18 cellular contexts compared by ENCODE assay signal in genomic region chr18:58900015-58900649, GRCh38. TPM values are rescaled to one million over a fixed set of nuclear protein-coding genes. Genes with fewer than 3 reads are reported as not detected.
DNase-seq lines count a peak whose midpoint lies in the region; ATAC-seq, FAIRE-seq and TF ChIP-seq lines count a peak whose summit lies in the region.
"Had no signal": no experiment of that assay in that cellular context is flagged by ENCODE, and none has a peak within 500 bp of the region (broad histone marks: within the 10 kb centered on the region; RNA-seq: fewer than 3 reads in every experiment).

No MANE protein-coding gene starts in this region.

- no peak overlapping the region for H4K12ac ChIP-seq in trophoblast cell (ENCODE audit: low read depth, low read length)

- H3K4me3 ChIP-seq in HUES64 (ENCODE audit: low read length) (no peak overlapping the region), heart right ventricle (no peak overlapping the region), trophoblast cell (ENCODE audit: low read depth, low read length) (no peak overlapping the region)
- H3K4me3 ChIP-seq: MG63, PC-9, skin epidermis had no signal

- H3K23ac ChIP-seq in trophoblast cell (ENCODE audit: low read length), result no peak overlapping the region

- H3K4me3 Mint-ChIP-seq in naive thymus-derived CD8-positive, alpha-beta T cell, result no peak overlapping the region
- H3K4me3 Mint-ChIP-seq: activated CD8-positive, alpha-beta memory T cell treated with anti-CD3 and anti-CD28 coated beads, Interleukin-2, amount 10 ng/mL, durations not matched to agents 7 days and 5 days; CD4-positive, alpha-beta T cell had no signal

- H3K36me3 ChIP-seq in HUES64 (ENCODE audit: insufficient read depth, low read length) (peaks cover 73% of the 10 kb centered on the region), heart right ventricle (peaks cover 0 to 59% (median 0%) of the 10 kb centered on the region in 9 donors), trophoblast cell (ENCODE audit: control insufficient read depth in 1 of 2, insufficient read depth in 2 of 2, low read length in 2 of 2) (peaks cover 12 to 20% of the 10 kb centered on the region in 2 experiments)

- H3K18ac ChIP-seq in trophoblast cell (ENCODE audit: low read length), result peak overlapping the region; percentile 39

- H3K9ac ChIP-seq in HUES64 (ENCODE audit: low read depth, low read length) (no peak overlapping the region), trophoblast cell (ENCODE audit: low read length) (peak overlapping the region; percentile 29)

- H3K27ac ChIP-seq in HUES64 (ENCODE audit: low read depth, low read length), result peak overlapping the region; percentile 20; the same call in 1 of the 2 replicates
- H3K27ac ChIP-seq in heart right ventricle, result peak overlapping the region in 9 of 10 donors; percentile 52 to 79 (median 62)
- H3K27ac ChIP-seq in trophoblast cell (ENCODE audit: low read depth, low read length), result peak overlapping the region; percentile 72
- H3K27ac ChIP-seq: PC-9 had no signal

- TF ChIP-seq CTCF in heart right ventricle (IDR thresholded peaks at IDR 0.05) (no peak), D721Med (IDR thresholded peaks at IDR 0.05; ENCODE audit: insufficient read depth, missing control alignments) (no peak)

- peak; percentile 64 to 89 (median 76) for ATAC-seq in heart right ventricle
- no peak for ATAC-seq in naive thymus-derived CD8-positive, alpha-beta T cell
- ATAC-seq: activated CD8-positive, alpha-beta memory T cell treated with anti-CD3 and anti-CD28 coated beads, Interleukin-2, amount 10 ng/mL, durations not matched to agents 7 days and 5 days had no signal

- DNase-seq in brain pericyte (ENCODE audit: low read depth, low spot score) (peak; percentile 36), heart right ventricle (peak; percentile 61 to 71), trophoblast cell (no peak), D721Med (ENCODE audit: insufficient read length, low spot score) (no peak), HTR-8/SVneo (ENCODE audit: insufficient read length, low spot score) (no peak), NK-92 (lab: John Stamatoyannopoulos, UW; ENCODE audit: unreplicated experiment) (no peak)
- DNase-seq in naive thymus-derived CD8-positive, alpha-beta T cell, result no peak
- DNase-seq: activated CD8-positive, alpha-beta memory T cell treated with anti-CD3 and anti-CD28 coated beads, Interleukin-2, amount 10 ng/mL, durations not matched to agents 7 days and 5 days; activated gamma-delta T cell; anterior cingulate cortex; CD4-positive, alpha-beta T cell; MG63; NCI-H1694 treated with DMSO at 0.1 percent for 48 hours; NCI-H510A treated with DMSO at 0.1 percent for 48 hours; occipital lobe; PC-9 had no signal

- no peak overlapping the region for H3K4me2 ChIP-seq in trophoblast cell (ENCODE audit: low read length)
- H3K4me2 ChIP-seq: PC-9 had no signal

- H2BK120ac ChIP-seq in trophoblast cell (ENCODE audit: insufficient read depth, low read length, poor library complexity), result peak overlapping the region; percentile 62

- H3K79me1 ChIP-seq in trophoblast cell (ENCODE audit: low read length), result peaks cover 29% of the 10 kb centered on the region

- H3K4me1 ChIP-seq in HUES64 (ENCODE audit: insufficient read depth, low read length) (peaks cover 19% of the 10 kb centered on the region), heart right ventricle (peaks cover 0 to 73% (median 39%) of the 10 kb centered on the region in 9 donors), trophoblast cell (ENCODE audit: control insufficient read depth in 1 of 2, insufficient read depth in 2 of 2, low read length in 2 of 2) (peaks cover 20 to 31% of the 10 kb centered on the region in 2 experiments)

- 96% methylated on average over 11 of the region's 11 CpGs for WGBS in HUES64
- WGBS in heart right ventricle, 2 donors, result 50 to 65% methylated on average over 11 of the region's 11 CpGs
- WGBS in trophoblast cell (ENCODE audit: extremely low coverage, insufficient coverage, insufficient read length), result no CpG with 5 or more reads among the region's 11 CpGs

- H2BK5ac ChIP-seq in trophoblast cell (ENCODE audit: low read depth, low read length, poor library complexity), result no peak overlapping the region

- peak overlapping the region; percentile 14 for H2BK12ac ChIP-seq in trophoblast cell (ENCODE audit: low read length)

- FAIRE-seq in D721Med (lab: Jason Lieb, UNC) (no peak), HTR-8/SVneo (lab: Jason Lieb, UNC) (no peak)

- H4K8ac ChIP-seq in trophoblast cell (ENCODE audit: low read depth, low read length), result peak overlapping the region; percentile 7

- H3K9me3 ChIP-seq in HUES64 (ENCODE audit: insufficient read depth, low read depth, low read length) (no peaks in the 10 kb centered on the region), heart right ventricle (no peaks in the 10 kb centered on the region), trophoblast cell (ENCODE audit: insufficient read depth, low read depth, low read length) (no peaks in the 10 kb centered on the region)
- H3K9me3 ChIP-seq: MG63 had no signal

- H3K36me3 Mint-ChIP-seq in naive thymus-derived CD8-positive, alpha-beta T cell, result no peaks in the 10 kb centered on the region
- H3K36me3 Mint-ChIP-seq: activated CD8-positive, alpha-beta memory T cell treated with anti-CD3 and anti-CD28 coated beads, Interleukin-2, amount 10 ng/mL, durations not matched to agents 7 days and 5 days had no signal

- H3K27me3 Mint-ChIP-seq in naive thymus-derived CD8-positive, alpha-beta T cell, result peaks cover 3 to 55% (median 20%) of the 10 kb centered on the region in 5 donors
- H3K27me3 Mint-ChIP-seq: CD4-positive, alpha-beta T cell had no signal

- H3K4ac ChIP-seq in trophoblast cell (ENCODE audit: low read depth, low read length), result peak overlapping the region; percentile 18

- H4K91ac ChIP-seq in trophoblast cell (ENCODE audit: low read depth, low read length), result peak overlapping the region; percentile 11

- H3K4me1 Mint-ChIP-seq in naive thymus-derived CD8-positive, alpha-beta T cell, result peaks cover 9 to 30% (median 17%) of the 10 kb centered on the region in 4 donors

- peaks cover 0 to 3% (median 0%) of the 10 kb centered on the region in 9 donors for H3K9me3 Mint-ChIP-seq in naive thymus-derived CD8-positive, alpha-beta T cell
- H3K9me3 Mint-ChIP-seq: CD4-positive, alpha-beta T cell had no signal

- H2AK5ac ChIP-seq in trophoblast cell (ENCODE audit: low read length), result no peak overlapping the region

- H3K14ac ChIP-seq in trophoblast cell (ENCODE audit: low read length), result peak overlapping the region; percentile 20

- no peak overlapping the region for H3K27ac Mint-ChIP-seq in naive thymus-derived CD8-positive, alpha-beta T cell
- H3K27ac Mint-ChIP-seq: activated CD8-positive, alpha-beta memory T cell treated with anti-CD3 and anti-CD28 coated beads, Interleukin-2, amount 10 ng/mL, durations not matched to agents 7 days and 5 days; CD4-positive, alpha-beta T cell had no signal

- no peak overlapping the region for H2AFZ ChIP-seq in trophoblast cell (ENCODE audit: insufficient read depth, low read length, poor library complexity)
- H2AFZ ChIP-seq: PC-9 had no signal

- no peaks in the 10 kb centered on the region for H3K27me3 ChIP-seq in HUES64 (ENCODE audit: insufficient read depth, low read length)
- H3K27me3 ChIP-seq in heart right ventricle, result no peaks in the 10 kb centered on the region
- no peaks in the 10 kb centered on the region for H3K27me3 ChIP-seq in trophoblast cell (ENCODE audit: insufficient read depth, low read length)
- H3K27me3 ChIP-seq: MG63 had no signal

- H3K79me2 ChIP-seq in trophoblast cell (ENCODE audit: control insufficient read depth, insufficient read depth, low read length, poor library complexity), result peaks cover 16% of the 10 kb centered on the region

- POLR2A ChIA-PET in naive thymus-derived CD8-positive, alpha-beta T cell (lab: Charles Lee), result no interaction called here

- intact Hi-C loops in heart right ventricle (cut with DNase I), result no loop called here

RNA-seq across cellular contexts. Expression of gene ZNF532, which starts 35.5 kb away (rescaled TPM):
- 106 TPM for polyA plus RNA-seq in HUES64 (2013, experiment 1 of 2)
- 100 TPM for polyA plus RNA-seq in HUES64 (2013, experiment 2 of 2)
- 10 to 100 TPM; 53.4 to 71.4 (median 66.8) TPM for total RNA-seq in heart right ventricle
- polyA plus RNA-seq in heart right ventricle, result 10 to 100 TPM; 13.8 to 26.0 TPM
- polyA plus RNA-seq in trophoblast cell (2013), result 95.4 and 96.7 TPM in 2 replicates
- 1 to 10 TPM; 6.6 to 7.8 TPM for total RNA-seq in naive thymus-derived CD8-positive, alpha-beta T cell
- polyA plus RNA-seq in naive thymus-derived CD8-positive, alpha-beta T cell, result under 1 TPM in 2 of 3 donors, not detected in 1; 0.07 to 0.98 TPM

Comparison
In these comparisons a context has a peak if more than half of its experiments do, and no peak if none do; other contexts are left out.
1. H3K27ac ChIP-seq: peak in every context shown above with its lines; median percentile 72 in trophoblast cell; 62 in heart right ventricle; 20 in HUES64.
2. DNase-seq: peak in brain pericyte (single experiment) and heart right ventricle (2 of 2); none in trophoblast cell (0 of 2), D721Med (single experiment), naive thymus-derived CD8-positive, alpha-beta T cell (0 of 10), HTR-8/SVneo (single experiment) and NK-92 (single experiment).
3. ATAC-seq: peak in heart right ventricle (8 of 8); none in naive thymus-derived CD8-positive, alpha-beta T cell (0 of 2).
4. RNA of gene ZNF532, which starts 35.5 kb away (total RNA-seq): 53.4 to 71.4 TPM in heart right ventricle; 6.6 to 7.8 TPM in naive thymus-derived CD8-positive, alpha-beta T cell; every median in the first group is over 4 times any median in the second.